ENCODE assay signal across 1 cellular context in the genomic region with DNA sequence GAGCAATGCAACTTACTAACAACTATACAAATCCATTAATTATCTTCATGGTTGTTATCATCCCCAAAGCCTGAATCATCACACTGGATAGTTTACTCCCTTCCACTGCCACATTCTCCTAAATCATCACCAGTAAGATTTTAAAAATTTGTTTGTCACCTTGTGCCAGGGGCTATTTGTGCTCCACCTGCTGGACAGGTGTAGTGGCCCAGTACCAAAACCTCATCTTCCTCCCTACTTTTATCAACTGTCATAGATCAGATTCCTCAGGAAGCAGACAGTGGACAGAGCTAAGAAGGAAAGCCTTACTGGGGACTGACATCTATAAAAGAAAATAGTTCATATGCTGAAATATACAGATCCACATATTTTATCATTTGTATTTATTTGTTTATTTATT.
TF ChIP-seq lines count a peak whose summit lies in the region.

No MANE protein-coding gene starts in this region.

TF ChIP-seq in IMR-90, 13 proteins besides CTCF, POLR2A, EP300 and RAD21 (continued from another document):
- TF ChIP-seq MAZ (IDR thresholded peaks at IDR 0.05; ENCODE audit: borderline replicate concordance, low read depth, low read length) (no peak), SMC3 (IDR thresholded peaks at IDR 0.05; ENCODE audit: low read depth, low read length) (no peak), RFX5 (IDR thresholded peaks at IDR 0.05; ENCODE audit: low read depth, low read length) (no peak), MXI1 (IDR thresholded peaks at IDR 0.05; ENCODE audit: borderline replicate concordance, low read depth, low read length) (no peak), RCOR1 (IDR thresholded peaks at IDR 0.05; ENCODE audit: insufficient replicate concordance, low read length) (no peak), FOS (IDR thresholded peaks at IDR 0.05; ENCODE audit: low read depth, low read length) (no peak), NFE2L2 (IDR thresholded peaks at IDR 0.05; ENCODE audit: low read depth, low read length) (no peak)
- TF ChIP-seq, protein P1, sequence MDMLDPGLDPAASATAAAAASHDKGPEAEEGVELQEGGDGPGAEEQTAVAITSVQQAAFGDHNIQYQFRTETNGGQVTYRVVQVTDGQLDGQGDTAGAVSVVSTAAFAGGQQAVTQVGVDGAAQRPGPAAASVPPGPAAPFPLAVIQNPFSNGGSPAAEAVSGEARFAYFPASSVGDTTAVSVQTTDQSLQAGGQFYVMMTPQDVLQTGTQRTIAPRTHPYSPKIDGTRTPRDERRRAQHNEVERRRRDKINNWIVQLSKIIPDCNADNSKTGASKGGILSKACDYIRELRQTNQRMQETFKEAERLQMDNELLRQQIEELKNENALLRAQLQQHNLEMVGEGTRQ (IDR thresholded peaks at IDR 0.05; ENCODE audit: low read depth, low read length) = no peak
